Comparison of ENCODE assay signal across 20 cellular contexts in the genomic region with DNA sequence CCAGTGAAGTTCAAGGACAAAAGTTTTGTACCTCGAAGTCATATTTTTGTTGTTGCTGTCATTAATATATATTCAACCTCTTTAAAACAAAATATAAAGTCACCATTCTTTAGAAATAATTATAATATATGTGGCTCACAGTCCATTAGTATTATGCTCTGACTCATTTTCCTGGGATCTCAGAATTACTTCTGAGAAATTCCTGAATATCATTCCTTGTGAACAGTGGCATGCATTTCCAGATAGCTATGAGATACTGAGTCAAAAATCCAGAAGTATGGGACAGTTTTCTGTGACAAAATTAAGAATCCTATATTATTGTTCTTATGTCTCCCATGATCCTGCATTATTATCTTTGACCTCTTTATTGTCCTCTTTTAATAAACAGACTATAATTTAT.
DNase-seq lines count a peak whose midpoint lies in the region; ATAC-seq and TF ChIP-seq lines count a peak whose summit lies in the region.
"Had no signal": no experiment of that assay in that cellular context is flagged by ENCODE, and none has a peak within 500 bp of the region (broad histone marks: within the 10 kb centered on the region; RNA-seq: fewer than 3 reads in every experiment).

No MANE protein-coding gene starts in this region.

- no peak overlapping the region for H3K4me3 ChIP-seq in fibroblast of pulmonary artery (replicated peaks; ENCODE audit: low read depth, low read length)
- H3K4me3 ChIP-seq: A549, MG63, SJCRH30 had no signal

- ATAC-seq in HG03442 (IDR thresholded peaks at IDR 0.05; ENCODE audit: unreplicated experiment), result no peak
- ATAC-seq: A549 had no signal

- peak; percentile 32 for DNase-seq in ELR (ENCODE audit: low read depth)
- peak; percentile 4 for DNase-seq in amniotic stem cell (lab: John Stamatoyannopoulos, UW)
- DNase-seq in fibroblast of pulmonary artery (ENCODE audit: low read depth), result peak; percentile 16
- peak; percentile 3 for DNase-seq in non-pigmented ciliary epithelial cell (ENCODE audit: low read depth)
- no peak for DNase-seq in HuH-7.5 (ENCODE audit: low spot score)
- DNase-seq in dedifferentiated amniotic fluid mesenchymal stem cell (ENCODE audit: extremely low spot score), result no peak
- no peak for DNase-seq in putamen (ENCODE audit: low spot score)
- DNase-seq: Calu3; CD4-positive, alpha-beta T cell; DMS53; Karpas-422; MG63; NCI-H1048; NCI-H1436; NCI-H1930; NCI-H345; NCI-H524 treated with DMSO at 0.1 percent for 48 hours; SJCRH30 had no signal

- TF ChIP-seq CTCF in fibroblast of pulmonary artery (IDR thresholded peaks at IDR 0.05; ENCODE audit: low read length, missing control alignments), result no peak

Comparison
In these comparisons a context has a peak if more than half of its experiments do, and no peak if none do; other contexts are left out.
1. DNase-seq: peak in ELR (single experiment), amniotic stem cell (single experiment), fibroblast of pulmonary artery (single experiment) and non-pigmented ciliary epithelial cell (single experiment); none in HuH-7.5 (single experiment), dedifferentiated amniotic fluid mesenchymal stem cell (single experiment) and putamen (single experiment).